In the genomic region with DNA sequence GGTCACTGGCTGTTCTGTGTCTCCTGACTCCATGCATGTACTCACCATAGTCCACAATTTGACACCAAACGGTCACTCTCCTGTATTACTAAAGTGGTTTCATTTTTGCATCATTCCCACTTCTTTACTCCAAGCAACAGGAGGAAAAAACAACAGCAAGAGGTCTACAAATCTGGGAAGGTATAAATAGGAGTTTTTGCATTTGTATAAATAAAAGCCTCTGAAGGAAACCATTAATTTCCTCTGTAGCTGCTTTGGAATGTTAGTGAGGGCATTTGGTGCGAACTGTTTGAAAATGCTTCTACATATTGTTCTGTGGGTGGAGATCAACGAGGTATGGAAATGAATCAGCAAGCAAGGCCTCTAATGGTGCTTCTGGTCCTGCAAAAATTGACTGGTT, we compare ENCODE assay signal across 15 cellular contexts.
DNase-seq lines count a peak whose midpoint lies in the region; ATAC-seq and TF ChIP-seq lines count a peak whose summit lies in the region.
"Had no signal": no experiment of that assay in that cellular context is flagged by ENCODE, and none has a peak within 500 bp of the region (broad histone marks: within the 10 kb centered on the region; RNA-seq: fewer than 3 reads in every experiment).

No MANE protein-coding gene starts in this region.

- peaks cover 44 to 57% of the 10 kb centered on the region in 2 donors for H3K4me1 Mint-ChIP-seq in natural killer cell treated with Interleukin-12 subunit alpha and Interleukin-12 subunit beta and Interleukin-15 and Interleukin-18, amount 100 ng/mL, for 72 hours (ENCODE audit: low read depth in 2 of 2)
- H3K4me1 Mint-ChIP-seq in natural killer cell (peaks cover 7 to 11% of the 10 kb centered on the region in 2 donors), H9 (peaks cover 39 to 50% of the 10 kb centered on the region in 2 experiments)

- dilution Hi-C loops in mammary epithelial cell (cut with HindIII; ENCODE audit: low sequenced_read_pairs): no loop called here

- H2AK5ac ChIP-seq in H9 (ENCODE audit: insufficient read length, low read length): no peak overlapping the region

- BruUV-seq in mammary epithelial cell (replicated peaks; lab: Mats Ljungman, UMichigan): no TSS peak

- H3K4me3 ChIP-seq in mammary epithelial cell (replicated peaks in 1 of 3; ENCODE audit: insufficient read depth in 1 of 3, low read depth in 2 of 3, low read length in 3 of 3): no peak overlapping the region
- no peak overlapping the region for H3K4me3 ChIP-seq in effector memory CD4-positive, alpha-beta T cell (ENCODE audit: insufficient read depth, low read depth, low read length, poor library complexity, severe bottlenecking)
- H3K4me3 ChIP-seq: GM12878, neural progenitor cell had no signal

- CTCF ChIA-PET in mammary epithelial cell (lab: Charles Lee; ENCODE audit: low non-redundant PET): interaction anchor here (0.7 kb wide), 1 partner anchor 25 kb away, joined by 10 read pairs; no protein-coding TSS in a partner anchor

- peaks cover 0 to 2% of the 10 kb centered on the region in 2 donors for H3K27me3 Mint-ChIP-seq in natural killer cell treated with Interleukin-12 subunit alpha and Interleukin-12 subunit beta and Interleukin-15 and Interleukin-18, amount 100 ng/mL, for 72 hours
- H3K27me3 Mint-ChIP-seq in natural killer cell (ENCODE audit: low read depth in 2 of 2): no peaks in the 10 kb centered on the region
- no peaks in the 10 kb centered on the region; the same call in 1 of the 2 replicates for H3K27me3 Mint-ChIP-seq in H9 (ENCODE audit: low read depth)

- H3K27ac Mint-ChIP-seq in natural killer cell treated with Interleukin-12 subunit alpha and Interleukin-12 subunit beta and Interleukin-15 and Interleukin-18, amount 100 ng/mL, for 72 hours: peak overlapping the region; percentile 84 to 87
- no peak overlapping the region for H3K27ac Mint-ChIP-seq in natural killer cell
- no peak overlapping the region; a peak in 1 of 7 replicates for H3K27ac Mint-ChIP-seq in H9
- H3K27ac Mint-ChIP-seq: neural progenitor cell had no signal

- DNase-seq in natural killer cell treated with Interleukin-12 subunit alpha and Interleukin-12 subunit beta and Interleukin-15 and Interleukin-18, amount 100 ng/mL, for 72 hours (ENCODE audit: low spot score): no peak
- DNase-seq in natural killer cell (no peak), mammary epithelial cell (peak; percentile 37), iris pigment epithelial cell (ENCODE audit: low read depth) (peak; percentile 66), RKO (ENCODE audit: low spot score) (no peak), iPS-NIHi7 (ENCODE audit: extremely low spot score) (no peak), H9 (no peak)
- no peak for DNase-seq in effector memory CD4-positive, alpha-beta T cell
- DNase-seq: activated CD4-positive, alpha-beta T cell treated with anti-CD3 and anti-CD28 coated beads, Interleukin-2, amount 50 U/mL, for 1 hour; caudate nucleus; kidney; T-helper 2 cell had no signal

- H4K8ac ChIP-seq in H9 (replicated peaks; ENCODE audit: insufficient read length, low read depth, low read length): no peak overlapping the region

- no peak overlapping the region for H3K4ac ChIP-seq in H9 (ENCODE audit: low read depth, low read length)

- ATAC-seq in natural killer cell treated with Interleukin-12 subunit alpha and Interleukin-12 subunit beta and Interleukin-15 and Interleukin-18, amount 100 ng/mL, for 72 hours: no peak
- no peak for ATAC-seq in natural killer cell
- ATAC-seq: GM12878 had no signal

- peaks cover 79% of the 10 kb centered on the region for H3K4me1 ChIP-seq in mammary epithelial cell (ENCODE audit: insufficient read depth, low read length)
- no peaks in the 10 kb centered on the region for H3K4me1 ChIP-seq in effector memory CD4-positive, alpha-beta T cell (ENCODE audit: control insufficient read depth, insufficient read depth, low read length, poor library complexity, severe bottlenecking)
- H3K4me1 ChIP-seq in H9 (ENCODE audit: insufficient read depth, low read length): peaks cover 5% of the 10 kb centered on the region; the same call in 1 of the 2 replicates

- H3K4me2 ChIP-seq in mammary epithelial cell (ENCODE audit: insufficient read depth, low read depth, low read length): no peak overlapping the region
- H3K4me2 ChIP-seq in H9 (ENCODE audit: insufficient read depth, insufficient read length, low read length): no peak overlapping the region
- H3K4me2 ChIP-seq: neural progenitor cell had no signal

- H3K14ac ChIP-seq in H9 (ENCODE audit: insufficient read depth, low read length): no peak overlapping the region

- no peak overlapping the region for H3K9ac ChIP-seq in mammary epithelial cell (ENCODE audit: insufficient read depth, low read length)
- H3K9ac ChIP-seq in H9 (ENCODE audit: extremely low read depth, insufficient read length, low read length): no peak overlapping the region
- H3K9ac ChIP-seq: neural progenitor cell had no signal

- no peaks in the 10 kb centered on the region for H3K79me1 ChIP-seq in H9 (ENCODE audit: insufficient read depth, low read depth, low read length, poor library complexity, severe bottlenecking)

- H2BK12ac ChIP-seq in H9 (ENCODE audit: insufficient read length, low read depth, low read length): no peak overlapping the region

- no peak overlapping the region for H2BK15ac ChIP-seq in H9 (ENCODE audit: low read depth, low read length)

- intact Hi-C loops in natural killer cell (cut with micrococcal nuclease) (no loop called here), mammary epithelial cell (cut with micrococcal nuclease) (loop anchor here (5.0 kb wide), 1 partner anchor 191 kb away; no protein-coding TSS in a partner anchor)

- no peaks in the 10 kb centered on the region for H3K27me3 ChIP-seq in mammary epithelial cell (ENCODE audit: insufficient read depth, low read length)
- no peaks in the 10 kb centered on the region for H3K27me3 ChIP-seq in effector memory CD4-positive, alpha-beta T cell (replicated peaks; ENCODE audit: control insufficient read depth, insufficient read depth, low read length, poor library complexity, severe bottlenecking)
- no peaks in the 10 kb centered on the region for H3K27me3 ChIP-seq in H9 (ENCODE audit: insufficient read depth, low read length)
- H3K27me3 ChIP-seq: neural progenitor cell had no signal

- no peaks in the 10 kb centered on the region for H3K9me3 ChIP-seq in mammary epithelial cell (replicated peaks; ENCODE audit: insufficient read depth, low read length)
- no peaks in the 10 kb centered on the region for H3K9me3 ChIP-seq in effector memory CD4-positive, alpha-beta T cell (ENCODE audit: control insufficient read depth, low read length)
- no peaks in the 10 kb centered on the region for H3K9me3 ChIP-seq in H9 (ENCODE audit: control insufficient read depth, low read depth, low read length)

- no peak overlapping the region for H3T11ph ChIP-seq in H9 (ENCODE audit: low read length)

- no peaks in the 10 kb centered on the region for H3K36me3 Mint-ChIP-seq in natural killer cell treated with Interleukin-12 subunit alpha and Interleukin-12 subunit beta and Interleukin-15 and Interleukin-18, amount 100 ng/mL, for 72 hours
- H3K36me3 Mint-ChIP-seq in natural killer cell: no peaks in the 10 kb centered on the region
- H3K36me3 Mint-ChIP-seq in H9 (ENCODE audit: insufficient read depth in 1 of 3, low read depth in 3 of 3): no peaks in the 10 kb centered on the region
- H3K36me3 Mint-ChIP-seq: neural progenitor cell had no signal

- H3K9me3 Mint-ChIP-seq in natural killer cell treated with Interleukin-12 subunit alpha and Interleukin-12 subunit beta and Interleukin-15 and Interleukin-18, amount 100 ng/mL, for 72 hours: peaks cover 3% of the 10 kb centered on the region
- H3K9me3 Mint-ChIP-seq in natural killer cell: no peaks in the 10 kb centered on the region
- H3K9me3 Mint-ChIP-seq in H9: no peaks in the 10 kb centered on the region
- H3K9me3 Mint-ChIP-seq: neural progenitor cell had no signal

- in situ Hi-C loops in mammary epithelial cell (cut with MboI; ENCODE audit: low sequenced_read_pairs in 2 of 2): no loop called here

- TF ChIP-seq CTCF in natural killer cell (IDR thresholded peaks at IDR 0.05) (no peak), mammary epithelial cell (conservative IDR thresholded peaks at IDR 0.05 in 1 of 2, IDR thresholded peaks at IDR 0.05 in 1 of 2; ENCODE audit: extremely low read depth in 1 of 2, insufficient read depth in 1 of 2, low read depth in 1 of 2, low read length in 2 of 2) (no peak), H9 (conservative IDR thresholded peaks at IDR 0.05) (no peak)

- no peak overlapping the region for H2BK5ac ChIP-seq in H9 (ENCODE audit: insufficient read length, low read length)

- no peak overlapping the region for H4K91ac ChIP-seq in H9 (ENCODE audit: insufficient read length, low read depth, low read length)

- peak overlapping the region; percentile 94 for H3K27ac ChIP-seq in mammary epithelial cell (ENCODE audit: insufficient read depth, low read depth, low read length)
- H3K27ac ChIP-seq in effector memory CD4-positive, alpha-beta T cell (ENCODE audit: insufficient read depth, low read length, poor library complexity, severe bottlenecking): no peak overlapping the region
- no peak overlapping the region for H3K27ac ChIP-seq in H9 (ENCODE audit: insufficient read length, low read depth, low read length)
- H3K27ac ChIP-seq: HL-60, neural progenitor cell had no signal

- H3K79me2 ChIP-seq in mammary epithelial cell (ENCODE audit: insufficient read depth, low read length) (no peaks in the 10 kb centered on the region), H9 (ENCODE audit: insufficient read depth, low read length) (no peaks in the 10 kb centered on the region)

- H3K18ac ChIP-seq in H9 (ENCODE audit: insufficient read length, low read depth, low read length): no peak overlapping the region

- H2BK120ac ChIP-seq in H9 (ENCODE audit: low read depth, low read length, poor library complexity, severe bottlenecking): no peak overlapping the region

- no peak overlapping the region for H3K23ac ChIP-seq in H9 (ENCODE audit: insufficient read length, low read depth, low read length)

- H4K20me1 ChIP-seq in mammary epithelial cell (ENCODE audit: insufficient read depth, low read length) (no peaks in the 10 kb centered on the region), H9 (ENCODE audit: control insufficient read depth, insufficient read depth, insufficient read length) (no peaks in the 10 kb centered on the region)

- no peaks in the 10 kb centered on the region for H3K23me2 ChIP-seq in H9 (ENCODE audit: insufficient read length, low read depth, low read length, poor library complexity, severe bottlenecking)

- peak overlapping the region; percentile 71 for H3K4me3 Mint-ChIP-seq in natural killer cell treated with Interleukin-12 subunit alpha and Interleukin-12 subunit beta and Interleukin-15 and Interleukin-18, amount 100 ng/mL, for 72 hours
- H3K4me3 Mint-ChIP-seq in natural killer cell (no peak overlapping the region), H9 (no peak overlapping the region)
- H3K4me3 Mint-ChIP-seq: neural progenitor cell had no signal

- H3K56ac ChIP-seq in H9 (ENCODE audit: insufficient read length, low read depth, low read length): no peak overlapping the region

- no peak overlapping the region for H2BK20ac ChIP-seq in H9 (ENCODE audit: low read depth, low read length, poor library complexity, severe bottlenecking)

- no peak overlapping the region for H4K5ac ChIP-seq in H9 (ENCODE audit: insufficient read length, low read depth, low read length)

- H3K36me3 ChIP-seq in mammary epithelial cell (ENCODE audit: insufficient read depth, low read length): no peaks in the 10 kb centered on the region
- H3K36me3 ChIP-seq in effector memory CD4-positive, alpha-beta T cell (ENCODE audit: control insufficient read depth, insufficient read depth, low read length): no peaks in the 10 kb centered on the region
- H3K36me3 ChIP-seq: neural progenitor cell had no signal

- 43% methylated on average over 3 of the region's 3 CpGs for WGBS in mammary epithelial cell (ENCODE audit: low coverage, missing lambda C conversion rate)
- no CpG with 5 or more reads among the region's 3 CpGs for WGBS in H9 (ENCODE audit: extremely low coverage, insufficient read length, low lambda C conversion rate)

- H2AFZ ChIP-seq in mammary epithelial cell (ENCODE audit: low read depth, low read length): peak overlapping the region; percentile 7
- H2AFZ ChIP-seq in H9 (ENCODE audit: low read length): no peak overlapping the region
- H2AFZ ChIP-seq: neural progenitor cell had no signal

Comparison
In these comparisons a context has a peak if more than half of its experiments do, and no peak if none do; other contexts are left out.
1. H3K27ac Mint-ChIP-seq: peak in natural killer cell treated with Interleukin-12 subunit alpha and Interleukin-12 subunit beta and Interleukin-15 and Interleukin-18, amount 100 ng/mL, for 72 hours (2 of 2); none in natural killer cell (0 of 2) and H9 (0 of 3).
2. DNase-seq: peak in mammary epithelial cell (single experiment) and iris pigment epithelial cell (single experiment); none in natural killer cell treated with Interleukin-12 subunit alpha and Interleukin-12 subunit beta and Interleukin-15 and Interleukin-18, amount 100 ng/mL, for 72 hours (single experiment), natural killer cell (single experiment), RKO (single experiment), iPS-NIHi7 (single experiment), effector memory CD4-positive, alpha-beta T cell (0 of 3) and H9 (single experiment).